ENCODE assay signal across 8 cellular contexts in the genomic region with DNA sequence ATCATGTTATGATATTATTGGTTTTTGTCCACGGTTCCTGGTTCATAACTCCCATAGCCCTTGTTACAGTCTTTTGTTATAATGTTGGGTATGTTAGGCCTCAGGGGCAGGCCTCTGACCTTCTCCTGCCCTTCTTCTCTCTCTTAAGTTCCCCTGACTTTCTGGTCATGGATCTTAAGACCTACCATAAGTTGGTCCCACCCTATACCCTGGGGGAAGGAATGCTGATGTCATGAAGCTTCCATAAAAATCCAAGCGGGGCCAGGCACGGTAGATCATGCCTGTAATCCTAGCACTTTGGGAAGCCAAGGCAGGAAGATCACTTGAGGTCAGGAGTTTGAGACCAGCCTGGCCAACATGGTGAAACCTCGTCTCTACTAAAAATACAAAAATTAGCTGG. TPM values are rescaled to one million over a fixed set of nuclear protein-coding genes. Genes with fewer than 3 reads are reported as not detected.
DNase-seq lines count a peak whose midpoint lies in the region; TF ChIP-seq lines count a peak whose summit lies in the region.
"Not testable (repeated sequence)": the region's sequence is repeated elsewhere in the genome, so short reads cannot be mapped to it uniquely, and the experiment has no call there.

No MANE protein-coding gene starts in this region.

- TF ChIP-seq CTCF in AG10803 (conservative IDR thresholded peaks at IDR 0.05; ENCODE audit: low read length); OCI-LY7 (conservative IDR thresholded peaks at IDR 0.05; ENCODE audit: low read length); mesothelial cell of epicardium (IDR thresholded peaks at IDR 0.05; ENCODE audit: unreplicated experiment); smooth muscle cell (IDR thresholded peaks at IDR 0.05; ENCODE audit: borderline replicate concordance, insufficient read depth, poor library complexity, severe bottlenecking): not testable (repeated sequence)

- not testable (repeated sequence) for H3K4me3 Mint-ChIP-seq in mesothelial cell of epicardium

- H3K9ac ChIP-seq in smooth muscle cell (ENCODE audit: low read depth), result not testable (repeated sequence)

- H3K4me2 ChIP-seq in OCI-LY7 (ENCODE audit: low read length); smooth muscle cell: not testable (repeated sequence)

- H3K27ac ChIP-seq in OCI-LY7 (ENCODE audit: low read depth, low read length, poor library complexity, severe bottlenecking), result not testable (repeated sequence)
- H3K27ac ChIP-seq in epithelial cell of prostate, result peak overlapping the region; percentile 7
- peak overlapping the region; percentile 24 for H3K27ac ChIP-seq in smooth muscle cell (ENCODE audit: low read depth)

- not testable (repeated sequence) for H3K36me3 ChIP-seq in OCI-LY7 (ENCODE audit: insufficient read depth, low read length); smooth muscle cell (ENCODE audit: low read depth)

- intact Hi-C loops in OCI-LY7 (cut with micrococcal nuclease; ENCODE audit: unreplicated experiment), result not testable (repeated sequence)

- not testable (repeated sequence) for H3F3A ChIP-seq in smooth muscle cell (ENCODE audit: low read depth)

- DNase-seq in AG10803 (ENCODE audit: low read depth) (peak; percentile 13), ELF-1 (ENCODE audit: low read depth, low spot score) (peak; percentile 64), fibroblast of peridontal ligament (ENCODE audit: extremely low read depth) (peak; percentile 18)
- not testable (repeated sequence) for DNase-seq in OCI-LY7 (ENCODE audit: low spot score); epithelial cell of prostate (ENCODE audit: low read depth, low spot score); mesothelial cell of epicardium (ENCODE audit: low spot score in 2 of 2, unreplicated experiment in 2 of 2); smooth muscle cell (lab: John Stamatoyannopoulos, UW; ENCODE audit: unreplicated experiment)
- peak; percentile 7 for DNase-seq in activated CD8-positive, alpha-beta memory T cell treated with anti-CD3 and anti-CD28 coated beads for 24 hours

- peak overlapping the region; percentile 93 for H3K27ac Mint-ChIP-seq in mesothelial cell of epicardium

- BruUV-seq in OCI-LY7 (replicated peaks; lab: Mats Ljungman, UMichigan), result not testable (repeated sequence)

- CTCF ChIA-PET in OCI-LY7 (lab: Charles Lee; ENCODE audit: unreplicated experiment), result not testable (repeated sequence)

- POLR2A ChIA-PET in OCI-LY7 (lab: Charles Lee), result interaction anchor here (0.7 kb wide), 1 partner anchor 276 kb away, joined by 3 read pairs; no protein-coding TSS in a partner anchor

- not testable (repeated sequence) for H3K27me3 ChIP-seq in smooth muscle cell (ENCODE audit: low read depth)

- H3K4me1 Mint-ChIP-seq in mesothelial cell of epicardium, result peaks cover 16% of the 10 kb centered on the region

- not testable (repeated sequence) for H3K4me1 ChIP-seq in OCI-LY7 (ENCODE audit: insufficient read depth, low read length, poor library complexity, severe bottlenecking); smooth muscle cell (ENCODE audit: low read depth)

- 82% methylated on average over 4 of the region's 4 CpGs for WGBS in smooth muscle cell (ENCODE audit: low lambda C conversion rate)

- H3K36me3 Mint-ChIP-seq in mesothelial cell of epicardium, result not testable (repeated sequence)

- H3K9me3 ChIP-seq in OCI-LY7 (ENCODE audit: low read length); smooth muscle cell (replicated peaks; ENCODE audit: low read depth): not testable (repeated sequence)

- not testable (repeated sequence) for H3K79me2 ChIP-seq in OCI-LY7 (ENCODE audit: insufficient read depth, low read depth, low read length); smooth muscle cell (ENCODE audit: low read depth)

- H2AFZ ChIP-seq in OCI-LY7 (ENCODE audit: low read length), result peak overlapping the region; percentile 84
- H2AFZ ChIP-seq in smooth muscle cell (ENCODE audit: low read depth), result not testable (repeated sequence)

- not testable (repeated sequence) for H3K27me3 Mint-ChIP-seq in mesothelial cell of epicardium (ENCODE audit: low read depth)

- not testable (repeated sequence) for H3K4me3 ChIP-seq in AG10803 (ENCODE audit: low read length); OCI-LY7 (ENCODE audit: low read depth, low read length, poor library complexity, severe bottlenecking); smooth muscle cell

- not testable (repeated sequence) for H3K9me2 ChIP-seq in OCI-LY7 (ENCODE audit: insufficient read depth, low read length)

- H3K9me3 Mint-ChIP-seq in mesothelial cell of epicardium, result not testable (repeated sequence)

- H4K20me1 ChIP-seq in OCI-LY7 (ENCODE audit: insufficient read depth, low read length); smooth muscle cell (ENCODE audit: low read depth): not testable (repeated sequence)

RNA-seq across cellular contexts. Expression of a gene that starts 32.6 kb away (rescaled TPM):
- total RNA-seq in OCI-LY7 (2014; rRNA removed; shearing (Covaris generic)), result 27.9 and 34.1 TPM in 2 replicates
- 43.8 and 44.2 TPM in 2 replicates for total RNA-seq in OCI-LY7 (2022)
- total RNA-seq in mesothelial cell of epicardium, result 55.9 to 61.6 TPM (median 56.1 TPM) in 3 replicates
- 50.4 and 69.9 TPM in 2 replicates for total RNA-seq in smooth muscle cell
- polyA plus RNA-seq in smooth muscle cell, result 38.3 and 46.0 TPM in 2 replicates

RNA-seq across cellular contexts. Expression of a gene that starts 36.6 kb away (rescaled TPM):
- 53.3 and 55.8 TPM in 2 replicates for total RNA-seq in OCI-LY7 (2014; rRNA removed; shearing (Covaris generic))
- 32.6 and 34.3 TPM in 2 replicates for total RNA-seq in OCI-LY7 (2022)
- 22.7 to 24.1 TPM (median 24.0 TPM) in 3 replicates for total RNA-seq in mesothelial cell of epicardium
- 49.3 and 49.7 TPM in 2 replicates for total RNA-seq in smooth muscle cell
- 21.6 and 24.1 TPM in 2 replicates for polyA plus RNA-seq in smooth muscle cell
